Comparison of ENCODE assay signal across 9 cellular contexts in the genomic region with DNA sequence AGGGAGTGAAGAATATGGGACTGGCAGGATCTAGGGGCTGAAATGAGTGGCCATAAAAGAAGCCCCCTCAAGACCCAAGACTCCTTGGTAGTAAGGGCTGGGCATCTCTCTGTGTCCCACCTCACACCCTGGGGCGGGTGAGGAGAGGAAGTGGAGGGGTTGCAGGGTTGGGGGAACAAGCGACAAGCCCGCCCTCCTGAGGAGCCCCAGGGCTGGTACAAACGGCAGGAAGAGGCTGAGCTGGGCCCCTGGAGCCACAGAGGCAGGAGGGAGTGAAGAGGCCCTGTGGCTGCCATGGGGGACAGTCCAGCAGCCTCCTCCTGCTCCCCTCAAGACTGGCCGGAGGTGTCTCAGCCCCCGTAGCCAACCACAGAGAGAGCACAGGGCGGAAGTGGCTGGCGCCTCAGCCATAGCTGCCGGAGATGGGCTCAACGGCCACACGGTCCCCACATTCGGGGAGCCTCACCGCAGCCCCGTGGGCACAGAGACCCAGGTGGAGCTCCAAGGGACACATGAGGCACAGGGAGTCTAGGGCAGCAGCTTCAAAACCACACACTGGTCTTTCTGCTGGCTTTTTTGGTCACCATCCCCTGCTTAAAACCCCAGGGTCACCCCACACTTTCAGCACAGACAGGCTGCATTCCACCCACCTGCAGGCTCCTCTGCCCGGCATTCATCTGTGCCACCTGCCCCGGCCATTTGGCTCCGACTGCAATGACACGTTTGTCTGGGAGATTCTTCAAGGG. TPM values are rescaled to one million over a fixed set of nuclear protein-coding genes. Genes with fewer than 3 reads are reported as not detected.
DNase-seq lines count a peak whose midpoint lies in the region; ATAC-seq, FAIRE-seq and TF ChIP-seq lines count a peak whose summit lies in the region.
"Had no signal": no experiment of that assay in that cellular context is flagged by ENCODE, and none has a peak within 500 bp of the region (broad histone marks: within the 10 kb centered on the region; RNA-seq: fewer than 3 reads in every experiment).

No MANE protein-coding gene starts in this region.

- H3K4me3 ChIP-seq in HUES64 (ENCODE audit: low read length) (no peak overlapping the region), SJCRH30 (no peak overlapping the region), gastroesophageal sphincter (no peak overlapping the region)
- H3K4me3 ChIP-seq in naive thymus-derived CD4-positive, alpha-beta T cell (ENCODE audit: low read length), result no peak overlapping the region

- intact Hi-C loops in naive thymus-derived CD4-positive, alpha-beta T cell (cut with micrococcal nuclease), result no loop called here

- DNase-seq in AG20443 (ENCODE audit: low spot score) (peak; percentile 6), HTR-8/SVneo (ENCODE audit: insufficient read length, low spot score) (no peak), SJCRH30 (no peak)
- DNase-seq in activated CD8-positive, alpha-beta T cell treated with anti-CD3 and anti-CD28 coated beads, Interleukin-2, amount 10 ng/mL, durations not matched to agents 7 days and 5 days, result peak; percentile 67
- DNase-seq in naive thymus-derived CD4-positive, alpha-beta T cell, result peak in 4 of 9 donors; percentile 18 to 23 (median 20)

- H3K36me3 Mint-ChIP-seq in activated CD8-positive, alpha-beta T cell treated with anti-CD3 and anti-CD28 coated beads, Interleukin-2, amount 10 ng/mL, durations not matched to agents 7 days and 5 days (ENCODE audit: low read depth), result no peaks in the 10 kb centered on the region
- no peaks in the 10 kb centered on the region for H3K36me3 Mint-ChIP-seq in naive thymus-derived CD4-positive, alpha-beta T cell

- peak overlapping the region; percentile 57 for H3K4me3 Mint-ChIP-seq in activated CD8-positive, alpha-beta T cell treated with anti-CD3 and anti-CD28 coated beads, Interleukin-2, amount 10 ng/mL, durations not matched to agents 7 days and 5 days
- H3K4me3 Mint-ChIP-seq in naive thymus-derived CD4-positive, alpha-beta T cell, result peak overlapping the region in 9 of 10 donors; percentile 29 to 63 (median 48)

- peak overlapping the region; percentile 92 for H3K27ac Mint-ChIP-seq in activated CD8-positive, alpha-beta T cell treated with anti-CD3 and anti-CD28 coated beads, Interleukin-2, amount 10 ng/mL, durations not matched to agents 7 days and 5 days
- peak overlapping the region in 7 of 9 donors; percentile 12 to 79 (median 47) for H3K27ac Mint-ChIP-seq in naive thymus-derived CD4-positive, alpha-beta T cell

- TF ChIP-seq EP300 in gastroesophageal sphincter (IDR thresholded peaks at IDR 0.05), result no peak

- ATAC-seq in GM19035 (IDR thresholded peaks at IDR 0.05; ENCODE audit: unreplicated experiment) (peak; percentile 65), gastroesophageal sphincter (no peak)
- ATAC-seq in activated CD8-positive, alpha-beta T cell treated with anti-CD3 and anti-CD28 coated beads, Interleukin-2, amount 10 ng/mL, durations not matched to agents 7 days and 5 days, result peak; percentile 73
- peak; percentile 63 for ATAC-seq in naive thymus-derived CD4-positive, alpha-beta T cell

- no peaks in the 10 kb centered on the region for H3K9me3 Mint-ChIP-seq in activated CD8-positive, alpha-beta T cell treated with anti-CD3 and anti-CD28 coated beads, Interleukin-2, amount 10 ng/mL, durations not matched to agents 7 days and 5 days (ENCODE audit: insufficient read depth)
- H3K9me3 Mint-ChIP-seq in naive thymus-derived CD4-positive, alpha-beta T cell, result peaks cover 0 to 2% (median 0%) of the 10 kb centered on the region in 11 donors

- H3K27me3 ChIP-seq in HUES64 (ENCODE audit: insufficient read depth, low read length), result no peaks in the 10 kb centered on the region
- H3K27me3 ChIP-seq in naive thymus-derived CD4-positive, alpha-beta T cell (ENCODE audit: control insufficient read depth in 2 of 2, insufficient read depth in 2 of 2, low read length in 2 of 2), result no peaks in the 10 kb centered on the region
- H3K27me3 ChIP-seq in SJCRH30, result no peaks in the 10 kb centered on the region
- no peaks in the 10 kb centered on the region for H3K27me3 ChIP-seq in gastroesophageal sphincter

- H3K36me3 ChIP-seq in HUES64 (ENCODE audit: insufficient read depth, low read length) (no peaks in the 10 kb centered on the region), SJCRH30 (no peaks in the 10 kb centered on the region), gastroesophageal sphincter (no peaks in the 10 kb centered on the region)
- no peaks in the 10 kb centered on the region for H3K36me3 ChIP-seq in naive thymus-derived CD4-positive, alpha-beta T cell (ENCODE audit: control insufficient read depth in 2 of 3, insufficient read depth in 3 of 3, low read length in 3 of 3)

- no peak for TF ChIP-seq CTCF in gastroesophageal sphincter (IDR thresholded peaks at IDR 0.05)

- CTCF ChIA-PET in activated CD8-positive, alpha-beta T cell treated with anti-CD3 and anti-CD28 coated beads, Interleukin-2, amount 10 ng/mL, durations not matched to agents 7 days and 5 days (lab: Charles Lee), result interaction anchor here (0.6 to 7.4 kb wide), 57 partner anchors 8 to 850 kb away, joined by 3 to 370 read pairs (median 4); partner anchors contain the start of genes COMMD7, DNMT3B and MAPRE1
- CTCF ChIA-PET in naive thymus-derived CD4-positive, alpha-beta T cell (lab: Charles Lee), result interaction anchor here (0.6 to 5.5 kb wide), 12 partner anchors 19 to 627 kb away, joined by 3 to 143 read pairs (median 4); no protein-coding TSS in a partner anchor

- H3K4me1 ChIP-seq in HUES64 (ENCODE audit: insufficient read depth, low read length), result peaks cover 20% of the 10 kb centered on the region
- H3K4me1 ChIP-seq in naive thymus-derived CD4-positive, alpha-beta T cell (ENCODE audit: control insufficient read depth in 2 of 2, insufficient read depth in 2 of 2, low read length in 2 of 2), result peaks cover 9 to 14% of the 10 kb centered on the region in 2 donors
- 0 out of 2 replicates have a peak, but pooled peaks cover 8% of the 10 kb centered on the region for H3K4me1 ChIP-seq in SJCRH30
- no peaks in the 10 kb centered on the region for H3K4me1 ChIP-seq in gastroesophageal sphincter

- FAIRE-seq in HTR-8/SVneo (lab: Jason Lieb, UNC), result no peak

- 0 out of 2 replicates have a peak overlapping the region, but pooled peaks have one; percentile 1 for H3K9ac ChIP-seq in HUES64 (ENCODE audit: low read depth, low read length)
- H3K9ac ChIP-seq: parathyroid adenoma had no signal

- peaks cover 54% of the 10 kb centered on the region for H3K4me1 Mint-ChIP-seq in activated CD8-positive, alpha-beta T cell treated with anti-CD3 and anti-CD28 coated beads, Interleukin-2, amount 10 ng/mL, durations not matched to agents 7 days and 5 days (ENCODE audit: low read depth)
- peaks cover 6 to 40% (median 29%) of the 10 kb centered on the region in 7 donors for H3K4me1 Mint-ChIP-seq in naive thymus-derived CD4-positive, alpha-beta T cell

- H3K27ac ChIP-seq in HUES64 (ENCODE audit: low read depth, low read length), result peak overlapping the region; percentile 11
- no peak overlapping the region for H3K27ac ChIP-seq in naive thymus-derived CD4-positive, alpha-beta T cell (ENCODE audit: low read depth, low read length)
- H3K27ac ChIP-seq in SJCRH30, result no peak overlapping the region
- H3K27ac ChIP-seq in gastroesophageal sphincter, result no peak overlapping the region
- H3K27ac ChIP-seq: parathyroid adenoma had no signal

- no peaks in the 10 kb centered on the region for H3K27me3 Mint-ChIP-seq in activated CD8-positive, alpha-beta T cell treated with anti-CD3 and anti-CD28 coated beads, Interleukin-2, amount 10 ng/mL, durations not matched to agents 7 days and 5 days (ENCODE audit: low read depth)
- H3K27me3 Mint-ChIP-seq in naive thymus-derived CD4-positive, alpha-beta T cell, result peaks cover 0 to 5% (median 0%) of the 10 kb centered on the region in 5 donors

- POLR2A ChIA-PET in activated CD8-positive, alpha-beta T cell treated with anti-CD3 and anti-CD28 coated beads, Interleukin-2, amount 10 ng/mL, durations not matched to agents 7 days and 5 days (lab: Charles Lee), result interaction anchor here (0.8 to 3.2 kb wide), 6 partner anchors 58 to 105 kb away, joined by 3 to 36 read pairs (median 7); partner anchors contain the start of genes COMMD7 and DNMT3B
- POLR2A ChIA-PET in naive thymus-derived CD4-positive, alpha-beta T cell (lab: Charles Lee), result interaction anchor here (1.2 to 1.6 kb wide), 3 partner anchors 98 to 105 kb away, joined by 3 to 9 read pairs (median 4); no protein-coding TSS in a partner anchor

- 86% methylated on average over 18 of the region's 18 CpGs for WGBS in HUES64
- WGBS in gastroesophageal sphincter (ENCODE audit: low coverage in 1 of 2), 2 donors, result 46 to 73% methylated on average over 3 to 6 of the region's 18 CpGs

- H3K9me3 ChIP-seq in HUES64 (ENCODE audit: insufficient read depth, low read depth, low read length) (no peaks in the 10 kb centered on the region), SJCRH30 (replicated peaks) (no peaks in the 10 kb centered on the region), gastroesophageal sphincter (no peaks in the 10 kb centered on the region)
- no peaks in the 10 kb centered on the region for H3K9me3 ChIP-seq in naive thymus-derived CD4-positive, alpha-beta T cell (ENCODE audit: control insufficient read depth in 2 of 3, low read length in 3 of 3)

- TF ChIP-seq POLR2A in gastroesophageal sphincter (IDR thresholded peaks at IDR 0.05), result no peak

RNA-seq across cellular contexts. Expression of gene C20orf203, which starts 0.6 kb away (rescaled TPM):
- polyA plus RNA-seq in HUES64 (2013, experiment 1 of 2), result not detected
- polyA plus RNA-seq in HUES64 (2013, experiment 2 of 2), result not detected
- total RNA-seq in activated CD8-positive, alpha-beta T cell treated with anti-CD3 and anti-CD28 coated beads, Interleukin-2, amount 10 ng/mL, durations not matched to agents 7 days and 5 days, result under 1 TPM; 0.16 to 0.21 TPM
- 1 to 10 TPM in 1 of 5 experiments, under 1 TPM in 3, not detected in 1; 0.10 to 1.1 (median 0.44) TPM for total RNA-seq in naive thymus-derived CD4-positive, alpha-beta T cell
- under 1 TPM in 1 of 2 donors, not detected in 1; 0.10 TPM for polyA plus RNA-seq in naive thymus-derived CD4-positive, alpha-beta T cell
- total RNA-seq in SJCRH30 (2014; rRNA removed; shearing (Covaris generic)), result not detected in 2 replicates
- total RNA-seq in gastroesophageal sphincter, result under 1 TPM in 1 of 4 donors, not detected in 3; 0.13 TPM

Comparison
In these comparisons a context has a peak if more than half of its experiments do, and no peak if none do; other contexts are left out.
1. DNase-seq: peak in AG20443 (single experiment) and activated CD8-positive, alpha-beta T cell treated with anti-CD3 and anti-CD28 coated beads, Interleukin-2, amount 10 ng/mL, durations not matched to agents 7 days and 5 days (single experiment); none in HTR-8/SVneo (single experiment) and SJCRH30 (0 of 2).